Comparison of ENCODE assay signal across 8 cellular contexts in genomic region chr5:151094054-151094858, GRCh38. TPM values are rescaled to one million over a fixed set of nuclear protein-coding genes. Genes with fewer than 3 reads are reported as not detected.
DNase-seq lines count a peak whose midpoint lies in the region; ATAC-seq and TF ChIP-seq lines count a peak whose summit lies in the region.

No MANE protein-coding gene starts in this region.

- WGBS in heart right ventricle, 2 donors = 41 to 49% methylated on average over 12 of the region's 12 CpGs

- peak overlapping the region; percentile 46 for H3K4me2 ChIP-seq in skeletal muscle satellite cell (ENCODE audit: low read length)

- no peak for TF ChIP-seq CTCF in heart right ventricle (IDR thresholded peaks at IDR 0.05)

- intact Hi-C loops in heart right ventricle (cut with DNase I) (no loop called here), Right ventricle myocardium inferior (cut with DNase I) (no loop called here)

- ATAC-seq in heart right ventricle (peak in 2 of 8 donors; percentile 1 to 10), Right ventricle myocardium inferior (no peak), HG03139 (IDR thresholded peaks at IDR 0.05; ENCODE audit: unreplicated experiment) (peak; percentile 70)
- peak; percentile 82 to 87 for ATAC-seq in activated CD4-positive, CD25-positive, alpha-beta regulatory T cell treated with anti-CD3 and anti-CD28 coated beads, Interleukin-2, amount 50 U/mL, for 24 hours

- H3K36me3 ChIP-seq in heart right ventricle (peaks cover 0 to 1% (median 0%) of the 10 kb centered on the region in 9 donors), skeletal muscle satellite cell (ENCODE audit: insufficient read depth, low read length) (peaks cover 5% of the 10 kb centered on the region)
- peaks cover 3% of the 10 kb centered on the region for H3K36me3 ChIP-seq in effector memory CD4-positive, alpha-beta T cell (ENCODE audit: control insufficient read depth, insufficient read depth, low read length)

- H3K9me3 ChIP-seq in heart right ventricle = no peaks in the 10 kb centered on the region
- H3K9me3 ChIP-seq in effector memory CD4-positive, alpha-beta T cell (ENCODE audit: control insufficient read depth, low read length) = no peaks in the 10 kb centered on the region
- no peaks in the 10 kb centered on the region for H3K9me3 ChIP-seq in skeletal muscle satellite cell (replicated peaks; ENCODE audit: low read length)

- H3K4me1 ChIP-seq in heart right ventricle (peaks cover 12 to 87% (median 41%) of the 10 kb centered on the region in 9 donors), skeletal muscle satellite cell (ENCODE audit: control insufficient read depth, insufficient read depth, low read length) (peaks cover 45% of the 10 kb centered on the region)
- peaks cover 31% of the 10 kb centered on the region for H3K4me1 ChIP-seq in effector memory CD4-positive, alpha-beta T cell (ENCODE audit: control insufficient read depth, insufficient read depth, low read length, poor library complexity, severe bottlenecking)

- H3K4me3 ChIP-seq in heart right ventricle (no peak overlapping the region), skeletal muscle satellite cell (ENCODE audit: low read length) (peak overlapping the region; percentile 10)
- H3K4me3 ChIP-seq in effector memory CD4-positive, alpha-beta T cell (ENCODE audit: insufficient read depth, low read depth, low read length, poor library complexity, severe bottlenecking) = no peak overlapping the region

- H3K27ac ChIP-seq in heart right ventricle = peak overlapping the region in 8 of 10 donors; percentile 13 to 89 (median 44)
- H3K27ac ChIP-seq in effector memory CD4-positive, alpha-beta T cell (ENCODE audit: insufficient read depth, low read length, poor library complexity, severe bottlenecking) = peak overlapping the region; percentile 64

- no peaks in the 10 kb centered on the region for H3K27me3 ChIP-seq in heart right ventricle
- no peaks in the 10 kb centered on the region for H3K27me3 ChIP-seq in effector memory CD4-positive, alpha-beta T cell (replicated peaks; ENCODE audit: control insufficient read depth, insufficient read depth, low read length, poor library complexity, severe bottlenecking)
- no peaks in the 10 kb centered on the region for H3K27me3 ChIP-seq in skeletal muscle satellite cell (ENCODE audit: control insufficient read depth, insufficient read depth, low read length)

- peak overlapping the region; percentile 77 for H3K9ac ChIP-seq in skeletal muscle satellite cell (ENCODE audit: low read depth, low read length)

- no peak for DNase-seq in heart right ventricle
- no peak for DNase-seq in Right ventricle myocardium inferior (ENCODE audit: missing footprints)
- peak; percentile 53 to 66 (median 63) for DNase-seq in effector memory CD4-positive, alpha-beta T cell
- DNase-seq in NCI-H1105 (lab: John Stamatoyannopoulos, UW) = no peak
- no peak for DNase-seq in AG08395 (ENCODE audit: low spot score)

RNA-seq across cellular contexts. Expression of gene TNIP1, which starts 13.4 kb away (rescaled TPM):
- total RNA-seq in heart right ventricle = 100 to 1,000 TPM; 113 to 130 (median 125) TPM
- 10 to 100 TPM; 63.8 to 78.1 TPM for polyA plus RNA-seq in heart right ventricle
- 114 TPM for total RNA-seq in Right ventricle myocardium inferior
- 61.3 and 64.7 TPM in 2 replicates for total RNA-seq in skeletal muscle satellite cell (2012; rRNA removed)

Comparison
In these comparisons a context has a peak if more than half of its experiments do, and no peak if none do; other contexts are left out.
1. DNase-seq: peak in effector memory CD4-positive, alpha-beta T cell (3 of 3); none in heart right ventricle (0 of 2), Right ventricle myocardium inferior (single experiment), NCI-H1105 (single experiment) and AG08395 (single experiment).